ENCODE assay signal across 8 cellular contexts in genomic region chr5:150517272-150518152, GRCh38. TPM values are rescaled to one million over a fixed set of nuclear protein-coding genes. Genes with fewer than 3 reads are reported as not detected.
DNase-seq lines count a peak whose midpoint lies in the region; TF ChIP-seq lines count a peak whose summit lies in the region.

No MANE protein-coding gene starts in this region.

- no TSS peak for BruUV-seq in A673 (replicated peaks; lab: Mats Ljungman, UMichigan)

- CTCF ChIA-PET in A673 (lab: Charles Lee), result no interaction called here

- no peaks in the 10 kb centered on the region for H3K27me3 ChIP-seq in A673 (replicated peaks; ENCODE audit: insufficient read depth, low read depth, low read length, poor library complexity)

- intact Hi-C loops in A673 (cut with micrococcal nuclease; ENCODE audit: unreplicated experiment), result no loop called here

- H3K36me3 ChIP-seq in A673 (ENCODE audit: insufficient read depth, low read length, poor library complexity, severe bottlenecking), result no peaks in the 10 kb centered on the region

- peaks cover 14% of the 10 kb centered on the region for H3K4me1 ChIP-seq in A673 (ENCODE audit: insufficient read depth, low read length, poor library complexity, severe bottlenecking)

- no peaks in the 10 kb centered on the region for H3K9me3 ChIP-seq in A673 (ENCODE audit: low read depth, low read length, poor library complexity, severe bottlenecking)

- H3K4me3 ChIP-seq in AG10803 (ENCODE audit: low read length) (no peak overlapping the region), choroid plexus epithelial cell (ENCODE audit: low read depth, low read length) (no peak overlapping the region), A673 (ENCODE audit: low read depth, low read length, poor library complexity, severe bottlenecking) (no peak overlapping the region)

- POLR2A ChIA-PET in A673 (lab: Charles Lee; ENCODE audit: low non-redundant PET), result interaction anchor here (0.6 kb wide), 1 partner anchor 67 kb away, joined by 4 read pairs; no protein-coding TSS in a partner anchor

- TF ChIP-seq CTCF in AG10803 (conservative IDR thresholded peaks at IDR 0.05; ENCODE audit: low read length) (no peak), choroid plexus epithelial cell (conservative IDR thresholded peaks at IDR 0.05; ENCODE audit: low read depth, low read length) (no peak), A673 (conservative IDR thresholded peaks at IDR 0.05; ENCODE audit: low read depth, low read length) (no peak)

- H3K27ac ChIP-seq in A673 (ENCODE audit: low read depth, low read length, poor library complexity, severe bottlenecking), result no peak overlapping the region

- DNase-seq in AG10803 (ENCODE audit: low read depth) (peak; percentile 97), NCI-H146 treated with DMSO at 0.1 percent for 48 hours (lab: John Stamatoyannopoulos, UW; ENCODE audit: unreplicated experiment) (peak; percentile 71), choroid plexus epithelial cell (ENCODE audit: low read depth) (peak; percentile 96), myocyte (ENCODE audit: low read depth) (peak; percentile 82), A673 (ENCODE audit: low spot score) (no peak), SIG-M5 (lab: John Stamatoyannopoulos, UW) (no peak), ecto neural progenitor cell (ENCODE audit: low spot score) (no peak), inferior parietal cortex (ENCODE audit: extremely low spot score) (no peak)

RNA-seq across cellular contexts. Expression of gene NDST1, which starts 9.6 kb away (rescaled TPM):
- 73.7 and 105 TPM in 2 replicates for total RNA-seq in myocyte
- polyA plus RNA-seq in myocyte (2012), result 353 TPM
- total RNA-seq in A673 (2021), result 44.0 and 46.7 TPM in 2 replicates

Comparison
In these comparisons a context has a peak if more than half of its experiments do, and no peak if none do; other contexts are left out.
1. DNase-seq: peak in AG10803 (single experiment), NCI-H146 treated with DMSO at 0.1 percent for 48 hours (single experiment), choroid plexus epithelial cell (single experiment) and myocyte (single experiment); none in A673 (single experiment), SIG-M5 (single experiment), ecto neural progenitor cell (single experiment) and inferior parietal cortex (single experiment).